Comparison of ENCODE assay signal across 8 cellular contexts in the genomic region with DNA sequence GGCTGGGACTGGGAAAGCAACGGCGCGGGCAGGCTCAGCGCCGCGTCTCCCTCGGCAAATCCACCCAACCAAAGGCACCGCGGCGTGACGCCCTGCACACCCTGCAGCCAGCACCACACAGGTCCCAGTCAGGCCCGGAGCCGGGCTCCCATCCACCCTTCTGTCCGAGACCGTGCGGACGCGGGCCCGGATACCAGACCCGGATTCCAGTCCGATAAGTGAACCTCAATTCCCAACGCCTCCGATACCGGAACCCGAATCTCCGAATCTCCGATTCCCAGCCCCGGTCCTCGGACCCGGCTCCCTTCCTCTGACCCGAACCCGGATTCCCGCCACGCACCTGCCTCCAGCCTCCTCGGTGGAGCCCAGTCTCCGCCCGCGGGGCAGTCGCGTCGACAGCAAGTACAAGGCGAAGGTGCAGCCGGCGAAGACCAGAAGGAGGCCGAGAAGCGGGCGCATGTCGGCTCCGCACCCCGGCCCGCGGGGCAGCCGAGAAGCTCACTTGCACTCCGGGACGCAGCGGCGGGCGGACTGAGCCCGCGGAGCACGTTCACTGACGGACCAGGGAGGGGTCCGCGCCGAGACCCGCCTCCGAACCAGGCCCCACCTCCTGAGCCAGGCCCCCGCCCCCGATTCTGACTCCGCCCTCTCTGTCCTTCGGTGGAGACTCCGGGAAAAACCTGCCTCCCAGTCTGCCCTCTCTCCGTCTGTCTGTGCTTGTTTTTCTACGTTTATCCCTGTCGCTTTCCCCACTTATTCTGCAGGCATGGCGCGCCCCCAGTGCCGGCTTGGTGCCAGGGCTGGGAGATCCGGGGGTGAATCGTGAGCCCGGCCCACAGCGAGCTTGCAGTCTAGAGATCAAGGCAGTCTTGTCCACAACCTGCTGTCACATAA. TPM values are rescaled to one million over a fixed set of nuclear protein-coding genes. Genes with fewer than 3 reads are reported as not detected.
A peak's percentile ranks its signal among the peaks of the same experiment; 100 is the strongest.
DNase-seq lines count a peak whose midpoint lies in the region; ATAC-seq, FAIRE-seq and TF ChIP-seq lines count a peak whose summit lies in the region.

A gene (minus strand): TSS at position 533 of the 894 bp plus-strand sequence. CDS start 74 bp downstream, at position 459.

- DNase-seq in GM12891 (ENCODE audit: insufficient read length, low spot score) (peak; percentile 93), NCI-H1417 (lab: John Stamatoyannopoulos, UW) (peak; percentile 90 to 95 (median 94)), SW480 (ENCODE audit: low spot score) (peak; percentile 92), cardiac muscle cell (ENCODE audit: low read depth in 1 of 2, low spot score in 1 of 2) (peak; percentile 95), tibial artery (peak; percentile 92 to 96)
- peak; percentile 93 for DNase-seq in activated naive CD8-positive, alpha-beta T cell treated with anti-CD3 and anti-CD28 coated beads, Interleukin-2, amount 50 U/mL, for 24 hours

- peak; percentile 50 for FAIRE-seq in GM12891 (lab: Jason Lieb, UNC)

- H2AFZ ChIP-seq in parathyroid adenoma, result peak within 1 kb of the TSS; percentile 100

- peaks cover 19% of the 10 kb centered on the region for H3K4me1 Mint-ChIP-seq in activated naive CD8-positive, alpha-beta T cell treated with anti-CD3 and anti-CD28 coated beads, Interleukin-2, amount 50 U/mL, for 24 hours

- peak within 1 kb of the TSS; percentile 87 for H3K4me3 Mint-ChIP-seq in activated naive CD8-positive, alpha-beta T cell treated with anti-CD3 and anti-CD28 coated beads, Interleukin-2, amount 50 U/mL, for 24 hours

- intact Hi-C loops in tibial artery (cut with DNase I; ENCODE audit: low total_unique reads), result loop anchor here (10.0 kb wide), 1 partner anchor 86 kb away; a partner anchor contains a TSS

- no peaks in the 10 kb centered on the region for H3K27me3 ChIP-seq in cardiac muscle cell
- no peaks in the 10 kb centered on the region for H3K27me3 ChIP-seq in parathyroid adenoma (ENCODE audit: control insufficient read depth, insufficient read depth, low read length)
- H3K27me3 ChIP-seq in tibial artery, result no peaks in the 10 kb centered on the region

- H3K27ac Mint-ChIP-seq in activated naive CD8-positive, alpha-beta T cell treated with anti-CD3 and anti-CD28 coated beads, Interleukin-2, amount 50 U/mL, for 24 hours, result peak within 1 kb of the TSS; percentile 82

- H3K4me1 ChIP-seq in cardiac muscle cell (ENCODE audit: low read depth), result peaks cover 26% of the 10 kb centered on the region
- peaks cover 3% of the 10 kb centered on the region for H3K4me1 ChIP-seq in parathyroid adenoma
- peaks cover 0 to 18% (median 14%) of the 10 kb centered on the region in 4 donors for H3K4me1 ChIP-seq in tibial artery

- H3K9me3 ChIP-seq in cardiac muscle cell (ENCODE audit: low read depth), result no peaks in the 10 kb centered on the region
- no peaks in the 10 kb centered on the region for H3K9me3 ChIP-seq in parathyroid adenoma (ENCODE audit: control insufficient read depth, low read length)
- H3K9me3 ChIP-seq in tibial artery, result no peaks in the 10 kb centered on the region

- H3K36me3 Mint-ChIP-seq in activated naive CD8-positive, alpha-beta T cell treated with anti-CD3 and anti-CD28 coated beads, Interleukin-2, amount 50 U/mL, for 24 hours (ENCODE audit: low read depth), result peaks cover 20% of the 10 kb centered on the region

- TF ChIP-seq POLR2A in GM12891 (IDR thresholded peaks at IDR 0.05; ENCODE audit: low read depth, low read length), result peak; percentile 81

- peak; percentile 96 for ATAC-seq in HG02763 (IDR thresholded peaks at IDR 0.05; ENCODE audit: unreplicated experiment)
- ATAC-seq in activated naive CD8-positive, alpha-beta T cell treated with anti-CD3 and anti-CD28 coated beads, Interleukin-2, amount 50 U/mL, for 24 hours, result peak; percentile 98

- peak within 1 kb of the TSS; percentile 84 for H3K4me2 ChIP-seq in parathyroid adenoma (ENCODE audit: low read length)

- H3K27me3 Mint-ChIP-seq in activated naive CD8-positive, alpha-beta T cell treated with anti-CD3 and anti-CD28 coated beads, Interleukin-2, amount 50 U/mL, for 24 hours, result no peaks in the 10 kb centered on the region

- H3K9ac ChIP-seq in parathyroid adenoma, result peak within 1 kb of the TSS; percentile 94

- H3K9me3 Mint-ChIP-seq in activated naive CD8-positive, alpha-beta T cell treated with anti-CD3 and anti-CD28 coated beads, Interleukin-2, amount 50 U/mL, for 24 hours, result no peaks in the 10 kb centered on the region

- no peak for TF ChIP-seq CTCF in cardiac muscle cell (IDR thresholded peaks at IDR 0.05; ENCODE audit: low read depth, low read length)
- no peak for TF ChIP-seq CTCF in parathyroid adenoma (IDR thresholded peaks at IDR 0.05)
- TF ChIP-seq CTCF in tibial artery (IDR thresholded peaks at IDR 0.05), result peak in 1 of 2 experiments; percentile 10

- H3K36me3 ChIP-seq in cardiac muscle cell (peaks cover 22% of the 10 kb centered on the region), parathyroid adenoma (ENCODE audit: control insufficient read depth, insufficient read depth, low read length) (no peaks in the 10 kb centered on the region), tibial artery (peaks cover 23 to 32% (median 32%) of the 10 kb centered on the region in 3 donors)

- H3K27ac ChIP-seq in cardiac muscle cell (peak within 1 kb of the TSS; percentile 90), parathyroid adenoma (peak within 1 kb of the TSS; percentile 84), tibial artery (peak within 1 kb of the TSS; percentile 78 to 85)

- H3K4me3 ChIP-seq in cardiac muscle cell (peak within 1 kb of the TSS; percentile 74), parathyroid adenoma (ENCODE audit: low read depth, low read length) (peak within 1 kb of the TSS; percentile 87), tibial artery (peak within 1 kb of the TSS; percentile 84 to 88)

- H3K79me2 ChIP-seq in parathyroid adenoma, result no peaks in the 10 kb centered on the region

TF ChIP-seq in GM12891, 5 proteins besides CTCF, POLR2A, EP300 and RAD21:
- peak; percentile 90 for TF ChIP-seq POU2F2 (IDR thresholded peaks at IDR 0.05; ENCODE audit: low read depth, low read length)
- no peak for TF ChIP-seq SPI1 (IDR thresholded peaks at IDR 0.05; ENCODE audit: low read depth, low read length)
- TF ChIP-seq TAF1 (IDR thresholded peaks at IDR 0.05; ENCODE audit: low read depth, low read length), result peak; percentile 92
- TF ChIP-seq POLR2AphosphoS5 (IDR thresholded peaks at IDR 0.05; ENCODE audit: low read depth, low read length), result peak; percentile 84
- peak; percentile 81 for TF ChIP-seq PAX5 (IDR thresholded peaks at IDR 0.05; ENCODE audit: insufficient read depth, low read length, severe bottlenecking)

RNA-seq across cellular contexts. Expression of the gene that starts here (rescaled TPM):
- polyA plus RNA-seq in GM12891 (2012; ENCODE audit: low read depth, missing spikeins), result 8.8 TPM
- 32.8 and 40.9 TPM in 2 replicates for total RNA-seq in cardiac muscle cell
- polyA plus RNA-seq in cardiac muscle cell, result 73.7 and 107 TPM in 2 replicates

Comparison
In these comparisons a context has a peak if more than half of its experiments do, and no peak if none do; other contexts are left out.
1. Peak in every context shown above with its lines: DNase-seq, ATAC-seq, H3K4me3 ChIP-seq and H3K27ac ChIP-seq.